ENCODE assay signal across 12 cellular contexts in genomic region chr5:120258123-120258522, GRCh38.
DNase-seq lines count a peak whose midpoint lies in the region; ATAC-seq, FAIRE-seq and TF ChIP-seq lines count a peak whose summit lies in the region.
"Had no signal": no experiment of that assay in that cellular context is flagged by ENCODE, and none has a peak within 500 bp of the region (broad histone marks: within the 10 kb centered on the region; RNA-seq: fewer than 3 reads in every experiment).

No MANE protein-coding gene starts in this region.

- FAIRE-seq in GM12878 (lab: Jason Lieb, UNC) (no peak), D721Med (lab: Jason Lieb, UNC) (no peak)
- FAIRE-seq: TTC549 had no signal

- SMC1A ChIA-PET in GM12878 (lab: Charles Lee; ENCODE audit: uncharacterized antibody, unreplicated experiment), result no interaction called here

- H3K9ac ChIP-seq in HUES64 (ENCODE audit: low read depth, low read length) (peak overlapping the region; percentile 30; the same call in 1 of the 2 replicates), GM12878 (ENCODE audit: control insufficient read depth, insufficient read depth, low read length) (no peak overlapping the region)

- H3K4me3 ChIP-seq in HUES64 (ENCODE audit: low read length) (no peak overlapping the region), GM12878 (no peak overlapping the region), mucosa of descending colon (no peak overlapping the region), brain microvascular endothelial cell (ENCODE audit: low read depth, low read length) (no peak overlapping the region), testis (no peak overlapping the region)

- BruUV-seq in GM12878 (replicated peaks; lab: Mats Ljungman, UMichigan), result no TSS peak

- WGBS in HUES64, result 92% methylated on average over 4 of the region's 4 CpGs
- WGBS in GM12878 (ENCODE audit: insufficient coverage, insufficient replicate concordance, low lambda C conversion rate, missing lambda C conversion rate), result 24% methylated on average over 4 of the region's 4 CpGs
- 31 to 32% methylated on average over 4 of the region's 4 CpGs for WGBS in testis, 2 donors

- peaks cover 16% of the 10 kb centered on the region for H3K4me1 ChIP-seq in HUES64 (ENCODE audit: insufficient read depth, low read length)
- no peaks in the 10 kb centered on the region for H3K4me1 ChIP-seq in GM12878 (ENCODE audit: control insufficient read depth, insufficient read depth, low read length)
- H3K4me1 ChIP-seq in mucosa of descending colon (ENCODE audit: low read depth), result no peaks in the 10 kb centered on the region
- H3K4me1 ChIP-seq in testis, result peaks cover 5% of the 10 kb centered on the region

- H2AFZ ChIP-seq in GM12878 (ENCODE audit: control insufficient read depth, low read depth, low read length), result no peak overlapping the region

- H3K27ac ChIP-seq in HUES64 (ENCODE audit: low read depth, low read length), result no peak overlapping the region
- H3K27ac ChIP-seq in GM12878 (ENCODE audit: control insufficient read depth, insufficient read depth), result no peak overlapping the region
- H3K27ac ChIP-seq in brain microvascular endothelial cell, result no peak overlapping the region
- peak overlapping the region in 1 of 2 donors; percentile 21 for H3K27ac ChIP-seq in testis

- intact Hi-C loops in GM12878 (cut with micrococcal nuclease; ENCODE audit: unreplicated experiment), result no loop called here
- intact Hi-C loops in mucosa of descending colon (cut with DNase I, micrococcal nuclease), result no loop called here
- intact Hi-C loops in testis (cut with DNase I; ENCODE audit: low total_unique reads), result no loop called here

- TF ChIP-seq EP300 in GM12878 (IDR thresholded peaks at IDR 0.05; ENCODE audit: borderline replicate concordance in 1 of 2, control insufficient read depth in 1 of 2, low read depth in 2 of 2, low read length in 2 of 2), result no peak

- TF ChIP-seq CTCF in GM12878 (IDR thresholded peaks at IDR 0.05 in 2 of 3, conservative IDR thresholded peaks at IDR 0.05 in 1 of 3; ENCODE audit: control insufficient read depth in 2 of 3, extremely low read depth in 1 of 3, insufficient read depth in 1 of 3, low read depth in 3 of 3, low read length in 3 of 3) (no peak), mucosa of descending colon (IDR thresholded peaks at IDR 0.05) (no peak), brain microvascular endothelial cell (IDR thresholded peaks at IDR 0.05; ENCODE audit: low read depth, low read length, missing control alignments) (no peak), D721Med (IDR thresholded peaks at IDR 0.05; ENCODE audit: insufficient read depth, missing control alignments) (no peak), testis (IDR thresholded peaks at IDR 0.05) (no peak)

- POLR2A ChIA-PET in GM12878 (lab: Charles Lee), result no interaction called here

- CTCF ChIA-PET in GM12878 (lab: Yijun Ruan, JAX), result no interaction called here

- RAD21 ChIA-PET in GM12878 (lab: Charles Lee; ENCODE audit: unreplicated experiment), result no interaction called here

- H3K27me3 ChIP-seq in HUES64 (ENCODE audit: insufficient read depth, low read length), result no peaks in the 10 kb centered on the region
- no peaks in the 10 kb centered on the region for H3K27me3 ChIP-seq in GM12878 (replicated peaks in 1 of 2; ENCODE audit: control insufficient read depth in 2 of 2, insufficient read depth in 2 of 2, low read length in 1 of 2)
- H3K27me3 ChIP-seq in brain microvascular endothelial cell (replicated peaks), result no peaks in the 10 kb centered on the region
- no peaks in the 10 kb centered on the region for H3K27me3 ChIP-seq in testis

- H4K20me1 ChIP-seq in GM12878 (ENCODE audit: control insufficient read depth, insufficient read depth), result no peaks in the 10 kb centered on the region

- ATAC-seq in GM18907 (IDR thresholded peaks at IDR 0.05; ENCODE audit: unreplicated experiment) (peak; percentile 56), GM12878 (peak; percentile 42), mucosa of descending colon (peak; percentile 11)

- DNase-seq in GM12878 (ENCODE audit: low read depth, low spot score), result no peak
- peak in 1 of 3 donors; percentile 1 for DNase-seq in mucosa of descending colon
- DNase-seq in brain microvascular endothelial cell, result no peak
- no peak for DNase-seq in D721Med (ENCODE audit: insufficient read length, low spot score)
- no peak for DNase-seq in amniotic stem cell (lab: John Stamatoyannopoulos, UW)
- no peak for DNase-seq in testis
- DNase-seq: CD4-positive, alpha-beta T cell; naive B cell; NCI-H748 treated with DMSO at 0.1 percent for 48 hours had no signal

- TF ChIP-seq RAD21 in GM12878 (IDR thresholded peaks at IDR 0.05; ENCODE audit: insufficient read depth, low read depth, low read length), result no peak

- in situ Hi-C loops in GM12878 (cut with MboI), result no loop called here
- in situ Hi-C loops in brain microvascular endothelial cell (cut with HindIII; ENCODE audit: low pct_ligation_motif_present, low sequenced_read_pairs), result no loop called here

- H3K79me2 ChIP-seq in GM12878 (ENCODE audit: control insufficient read depth, insufficient read depth, low read length), result no peaks in the 10 kb centered on the region

- H3K4me2 ChIP-seq in GM12878 (ENCODE audit: control insufficient read depth, insufficient read depth), result no peak overlapping the region

- H3K36me3 ChIP-seq in HUES64 (ENCODE audit: insufficient read depth, low read length) (no peaks in the 10 kb centered on the region), GM12878 (ENCODE audit: control insufficient read depth in 2 of 2, insufficient read depth in 2 of 2, low read length in 1 of 2) (no peaks in the 10 kb centered on the region), mucosa of descending colon (ENCODE audit: low read depth) (no peaks in the 10 kb centered on the region), brain microvascular endothelial cell (replicated peaks) (no peaks in the 10 kb centered on the region), testis (ENCODE audit: low read depth, missing control alignments) (no peaks in the 10 kb centered on the region)

- H3K9me3 ChIP-seq in HUES64 (ENCODE audit: insufficient read depth, low read depth, low read length), result no peaks in the 10 kb centered on the region
- H3K9me3 ChIP-seq in GM12878 (replicated peaks; ENCODE audit: control insufficient read depth, insufficient read depth, low read length), result no peaks in the 10 kb centered on the region
- no peaks in the 10 kb centered on the region for H3K9me3 ChIP-seq in mucosa of descending colon
- H3K9me3 ChIP-seq in testis, result no peaks in the 10 kb centered on the region

- no peak for TF ChIP-seq POLR2A in GM12878 (IDR thresholded peaks at IDR 0.05; ENCODE audit: low read depth, low read length)
- TF ChIP-seq POLR2A in testis (IDR thresholded peaks at IDR 0.05), result no peak

TF ChIP-seq in GM12878, 131 proteins besides CTCF, POLR2A, EP300 and RAD21:
- TF ChIP-seq HDAC6 (IDR thresholded peaks at IDR 0.05; ENCODE audit: unreplicated experiment) (no peak), WRNIP1 (IDR thresholded peaks at IDR 0.05; ENCODE audit: borderline replicate concordance, low read depth, low read length) (no peak), RAD51 (IDR thresholded peaks at IDR 0.05) (no peak), RUNX3 (IDR thresholded peaks at IDR 0.05; ENCODE audit: low read length) (no peak), HCFC1 (IDR thresholded peaks at IDR 0.05; ENCODE audit: low read length) (no peak)
